20 cellular contexts compared by ENCODE assay signal in genomic region chr20:8518878-8519277, GRCh38.
DNase-seq lines count a peak whose midpoint lies in the region; ATAC-seq and TF ChIP-seq lines count a peak whose summit lies in the region.
"Had no signal": no experiment of that assay in that cellular context is flagged by ENCODE, and none has a peak within 500 bp of the region (broad histone marks: within the 10 kb centered on the region; RNA-seq: fewer than 3 reads in every experiment).

No MANE protein-coding gene starts in this region.

- H3K9me3 Mint-ChIP-seq in nephron progenitor cell = peaks cover 5% of the 10 kb centered on the region
- H3K9me3 Mint-ChIP-seq: HFFc6 had no signal

- H2BK5ac ChIP-seq in IMR-90 (ENCODE audit: low read depth, low read length, poor library complexity, severe bottlenecking) = no peak overlapping the region

- no peaks in the 10 kb centered on the region; the same call in 1 of the 2 replicates for H3K9me1 ChIP-seq in IMR-90 (ENCODE audit: insufficient read depth, low read length)

- H3K14ac ChIP-seq in IMR-90 (replicated peaks; ENCODE audit: low read depth, low read length) = peak overlapping the region; percentile 33; the same call in 1 of the 2 replicates

- H3K36me3 ChIP-seq in IMR-90 (ENCODE audit: control insufficient read depth, insufficient read depth, low read length) = no peaks in the 10 kb centered on the region
- no peaks in the 10 kb centered on the region for H3K36me3 ChIP-seq in OCI-LY1 (ENCODE audit: insufficient read depth, low read length)
- H3K36me3 ChIP-seq: MG63, SJSA1 had no signal

- H4K91ac ChIP-seq in IMR-90 (ENCODE audit: insufficient read depth, low read depth, low read length) = no peak overlapping the region

- H3K27me3 Mint-ChIP-seq in nephron progenitor cell (ENCODE audit: low read depth, poor library complexity) = no peaks in the 10 kb centered on the region

- H2AFZ ChIP-seq in IMR-90 (replicated peaks; ENCODE audit: low read length, poor library complexity) (no peak overlapping the region), OCI-LY1 (ENCODE audit: low read length) (peak overlapping the region; percentile 96; the same call in 1 of the 2 replicates)
- H2AFZ ChIP-seq: GM23248 had no signal

- no peak overlapping the region for H3K23ac ChIP-seq in IMR-90 (ENCODE audit: low read depth, low read length)

- H3K27me3 ChIP-seq in IMR-90 (ENCODE audit: control insufficient read depth, insufficient read depth, low read length) = no peaks in the 10 kb centered on the region
- H3K27me3 ChIP-seq in OCI-LY1 (ENCODE audit: insufficient read depth, low read length) = no peaks in the 10 kb centered on the region
- H3K27me3 ChIP-seq: MG63, SJSA1 had no signal

- no peak for TF ChIP-seq RAD21 in IMR-90 (IDR thresholded peaks at IDR 0.05; ENCODE audit: low read length)

- H2AK9ac ChIP-seq in IMR-90 (replicated peaks; ENCODE audit: low read depth, low read length, poor library complexity) = no peak overlapping the region

- H4K20me1 ChIP-seq in IMR-90 (ENCODE audit: insufficient read depth, low read length) = no peaks in the 10 kb centered on the region
- no peaks in the 10 kb centered on the region for H4K20me1 ChIP-seq in OCI-LY1 (ENCODE audit: insufficient read depth, low read length)

- DNase-seq in ELF-1 (ENCODE audit: low read depth, low spot score) = peak; percentile 22
- DNase-seq in IMR-90 = no peak
- no peak for DNase-seq in nephron progenitor cell
- no peak for DNase-seq in EL
- no peak for DNase-seq in stimulated activated naive CD4-positive, alpha-beta T cell (lab: John Stamatoyannopoulos, UW)
- DNase-seq in GM10248 (ENCODE audit: extremely low spot score) = no peak
- DNase-seq: Caco-2, DMS79, GDM1, GM23248, HFFc6, MG63, NCI-H1105 treated with DMSO at 0.1 percent for 48 hours, NCI-H226, PC-3 had no signal

- no peak overlapping the region for H3K18ac ChIP-seq in IMR-90 (ENCODE audit: low read depth, low read length)

- H3K9ac ChIP-seq in IMR-90 (ENCODE audit: low read depth, low read length) (no peak overlapping the region), OCI-LY1 (ENCODE audit: low read length) (peak overlapping the region; percentile 18; the same call in 1 of the 2 replicates)
- H3K9ac ChIP-seq: GM23248, KMS-11 had no signal

- H3K4ac ChIP-seq in IMR-90 (ENCODE audit: low read depth, low read length) = no peak overlapping the region

- CTCF ChIA-PET in IMR-90 (lab: Yijun Ruan, JAX) (no interaction called here), GM10248 (lab: Yijun Ruan, JAX) (no interaction called here)

- H2BK20ac ChIP-seq in IMR-90 (ENCODE audit: low read depth, low read length) = no peak overlapping the region

- no peaks in the 10 kb centered on the region for H3K79me1 ChIP-seq in IMR-90 (ENCODE audit: low read depth in 1 of 2, low read length in 2 of 2)

- H4K5ac ChIP-seq in IMR-90 (ENCODE audit: low read depth, low read length) = no peak overlapping the region

- H3K4me3 Mint-ChIP-seq in nephron progenitor cell = no peak overlapping the region
- H3K4me3 Mint-ChIP-seq: HFFc6 had no signal

- TF ChIP-seq POLR2A in IMR-90 (IDR thresholded peaks at IDR 0.05; ENCODE audit: low read depth, low read length) = no peak

- POLR2A ChIA-PET in IMR-90 (lab: Charles Lee; ENCODE audit: unreplicated experiment) (no interaction called here), GM10248 (lab: Yijun Ruan, JAX) (no interaction called here)

- no TSS peak for BruUV-seq in IMR-90 (replicated peaks; lab: Mats Ljungman, UMichigan)

- dilution Hi-C loops in IMR-90 (cut with HindIII; ENCODE audit: low sequenced_read_pairs, unreplicated experiment) = no loop called here

- no peak overlapping the region for H3K56ac ChIP-seq in IMR-90 (ENCODE audit: extremely low read depth, insufficient read depth, low read length)

- no peak overlapping the region for H2AK5ac ChIP-seq in IMR-90 (ENCODE audit: low read depth, low read length)

- no peaks in the 10 kb centered on the region for H3K79me2 ChIP-seq in OCI-LY1 (ENCODE audit: insufficient read depth, low read length)

- H2BK120ac ChIP-seq in IMR-90 (ENCODE audit: low read depth, low read length) = no peak overlapping the region

- no peak overlapping the region for H3K4me2 ChIP-seq in IMR-90 (ENCODE audit: low read depth, low read length)
- H3K4me2 ChIP-seq in OCI-LY1 (ENCODE audit: low read length) = peak overlapping the region; percentile 25; the same call in 1 of the 2 replicates
- H3K4me2 ChIP-seq: KMS-11 had no signal

- H3K9me3 ChIP-seq in IMR-90 (ENCODE audit: control insufficient read depth, insufficient read depth, low read length) (no peaks in the 10 kb centered on the region), OCI-LY1 (ENCODE audit: low read length) (0 out of 2 replicates have a peak, but pooled peaks cover 5% of the 10 kb centered on the region)
- H3K9me3 ChIP-seq: Caco-2, MG63, SJSA1 had no signal

- H3K4me3 ChIP-seq in IMR-90 (ENCODE audit: insufficient read depth, low read depth, low read length) = no peak overlapping the region
- H3K4me3 ChIP-seq in OCI-LY1 (ENCODE audit: low read depth, low read length, poor library complexity, severe bottlenecking) = no peak overlapping the region
- H3K4me3 ChIP-seq: GM23248, MG63, SJSA1 had no signal

- no peak for TF ChIP-seq CTCF in IMR-90 (conservative IDR thresholded peaks at IDR 0.05; ENCODE audit: low read depth, low read length)
- TF ChIP-seq CTCF in OCI-LY1 (IDR thresholded peaks at IDR 0.05; ENCODE audit: low read length) = no peak
- TF ChIP-seq CTCF in nephron progenitor cell (IDR thresholded peaks at IDR 0.05) = no peak
- TF ChIP-seq CTCF in GM10248 (IDR thresholded peaks at IDR 0.05; ENCODE audit: control extremely low read depth, extremely low read depth, low read depth, missing control alignments) = no peak

- no peaks in the 10 kb centered on the region for H3F3A ChIP-seq in OCI-LY1 (ENCODE audit: insufficient read depth, low read length)

- H3K4me1 Mint-ChIP-seq in nephron progenitor cell = peaks cover 10% of the 10 kb centered on the region

- H3K9me2 ChIP-seq in OCI-LY1 (ENCODE audit: low read depth, low read length) = no peaks in the 10 kb centered on the region

- no peaks in the 10 kb centered on the region for H3K4me1 ChIP-seq in IMR-90 (ENCODE audit: control insufficient read depth, insufficient read depth, low read length)
- peaks cover 24% of the 10 kb centered on the region for H3K4me1 ChIP-seq in OCI-LY1 (ENCODE audit: insufficient read depth, low read length, severe bottlenecking)
- H3K4me1 ChIP-seq: Caco-2, SJSA1 had no signal

- no peak for ATAC-seq in IMR-90 (ENCODE audit: low read depth)
- ATAC-seq: PC-3 had no signal

- intact Hi-C loops in IMR-90 (cut with micrococcal nuclease) = no loop called here

- 70% methylated on average over 2 of the region's 4 CpGs; no CpG with 5 or more reads in 1 of the 2 experiments for WGBS in IMR-90 (ENCODE audit: extremely low coverage in 2 of 2, insufficient read length in 1 of 2), 2 experiments

- in situ Hi-C loops in IMR-90 (cut with MboI; ENCODE audit: low sequenced_read_pairs) = no loop called here

- no peak overlapping the region for H2BK15ac ChIP-seq in IMR-90 (ENCODE audit: low read depth, low read length)

- H4K8ac ChIP-seq in IMR-90 (ENCODE audit: low read depth in 2 of 2, low read length in 2 of 2) = no peak overlapping the region

- H3K36me3 Mint-ChIP-seq in nephron progenitor cell (ENCODE audit: low read depth) = no peaks in the 10 kb centered on the region

- H3K27ac ChIP-seq in IMR-90 (ENCODE audit: insufficient read depth, low read length) (no peak overlapping the region), OCI-LY1 (ENCODE audit: low read depth, low read length, poor library complexity, severe bottlenecking) (no peak overlapping the region)
- H3K27ac ChIP-seq: C4-2B, GM23248, HL-60, KMS-11, SJSA1 had no signal

- H3K27ac Mint-ChIP-seq in nephron progenitor cell = peak overlapping the region; percentile 68
- H3K27ac Mint-ChIP-seq: HFFc6 had no signal

TF ChIP-seq in IMR-90, 13 proteins besides CTCF, POLR2A, EP300 and RAD21:
- TF ChIP-seq CEBPB (IDR thresholded peaks at IDR 0.05; ENCODE audit: low read depth, low read length) (no peak), MAFK (IDR thresholded peaks at IDR 0.05; ENCODE audit: low read depth, low read length) (no peak), SMC3 (IDR thresholded peaks at IDR 0.05; ENCODE audit: low read depth, low read length) (no peak), BHLHE40 (IDR thresholded peaks at IDR 0.05; ENCODE audit: low read depth, low read length) (no peak), RFX5 (IDR thresholded peaks at IDR 0.05; ENCODE audit: low read depth, low read length) (no peak), FOS (IDR thresholded peaks at IDR 0.05; ENCODE audit: low read depth, low read length) (no peak), RCOR1 (IDR thresholded peaks at IDR 0.05; ENCODE audit: insufficient replicate concordance, low read length) (no peak), CHD1 (IDR thresholded peaks at IDR 0.05; ENCODE audit: low read depth, low read length) (no peak)
